23 cellular contexts compared by ENCODE assay signal in genomic region chr10:98253499-98253898, GRCh38. TPM values are rescaled to one million over a fixed set of nuclear protein-coding genes. Genes with fewer than 3 reads are reported as not detected.
"Had no signal": no experiment of that assay in that cellular context is flagged by ENCODE, and none has a peak within 500 bp of the region (broad histone marks: within the 10 kb centered on the region; RNA-seq: fewer than 3 reads in every experiment).

No MANE protein-coding gene starts in this region.

- H2AFZ ChIP-seq: parathyroid adenoma had no signal

- ATAC-seq: activated CD4-positive, alpha-beta T cell treated with anti-CD3 and anti-CD28 coated beads for 36 hours; activated CD8-positive, alpha-beta T cell treated with anti-CD3 and anti-CD28 coated beads for 36 hours; activated T-cell treated with anti-CD3 and anti-CD28 coated beads, Interleukin-2, amount 50 U/mL, for 72 hours; gastrocnemius medialis; heart left ventricle; natural killer cell; stimulated activated naive B cell treated with anti-CD40 and anti-IgM and Interleukin-4, amounts not matched to agents 10 μg/mL and 1 μg/mL and 100 μg/mL, for 72 hours; T-helper 17 cell; WTC11 had no signal

- H3K79me2 ChIP-seq: parathyroid adenoma had no signal

- DNase-seq: activated CD4-positive, alpha-beta T cell treated with anti-CD3 and anti-CD28 coated beads for 36 hours; activated CD8-positive, alpha-beta T cell treated with anti-CD3 and anti-CD28 coated beads for 36 hours; activated effector memory CD4-positive, alpha-beta T cell treated with anti-CD3 and anti-CD28 coated beads, Interleukin-2, amount 50 U/mL, for 16 hours; activated naive CD4-positive, alpha-beta T cell treated with anti-CD3 and anti-CD28 coated beads, Interleukin-2, amount 50 U/mL, for 16 hours; activated T-cell treated with anti-CD3 and anti-CD28 coated beads, Interleukin-2, amount 50 U/mL, for 72 hours; aorta; brain microvascular endothelial cell; central memory CD4-positive, alpha-beta T cell; erythroblast; gastrocnemius medialis; heart left ventricle; kidney glomerular epithelial cell; natural killer cell; sigmoid colon; stimulated activated naive B cell treated with anti-CD40 and anti-IgM and Interleukin-4, amounts not matched to agents 10 μg/mL and 1 μg/mL and 100 μg/mL, for 72 hours; T-helper 17 cell had no signal

- H3K4me3 ChIP-seq: coronary artery, gastrocnemius medialis, heart left ventricle, sigmoid colon, thoracic aorta had no signal

- FAIRE-seq: endometrium, TTC549 had no signal

- H3K9ac ChIP-seq: parathyroid adenoma had no signal

- H3K4me1 ChIP-seq: heart left ventricle, parathyroid adenoma had no signal

- H3K27ac ChIP-seq: brain microvascular endothelial cell, coronary artery, gastrocnemius medialis, heart left ventricle, neutrophil, parathyroid adenoma, sigmoid colon, thoracic aorta had no signal

- H3K9me3 ChIP-seq: gastrocnemius medialis, heart left ventricle, neutrophil, sigmoid colon, thoracic aorta had no signal

- H3K27me3 ChIP-seq: brain microvascular endothelial cell, gastrocnemius medialis, heart left ventricle, neutrophil, sigmoid colon had no signal

RNA-seq across cellular contexts. Expression of gene LOXL4, which starts 14.5 kb away (rescaled TPM):
- total RNA-seq: activated CD4-positive, alpha-beta T cell treated with anti-CD3 and anti-CD28 coated beads for 36 hours; activated CD8-positive, alpha-beta T cell treated with anti-CD3 and anti-CD28 coated beads for 36 hours; activated T-cell treated with anti-CD3 and anti-CD28 coated beads, Interleukin-2, amount 50 U/mL, for 72 hours; T-helper 17 cell had no signal
